ENCODE assay signal across 8 cellular contexts in the genomic region with DNA sequence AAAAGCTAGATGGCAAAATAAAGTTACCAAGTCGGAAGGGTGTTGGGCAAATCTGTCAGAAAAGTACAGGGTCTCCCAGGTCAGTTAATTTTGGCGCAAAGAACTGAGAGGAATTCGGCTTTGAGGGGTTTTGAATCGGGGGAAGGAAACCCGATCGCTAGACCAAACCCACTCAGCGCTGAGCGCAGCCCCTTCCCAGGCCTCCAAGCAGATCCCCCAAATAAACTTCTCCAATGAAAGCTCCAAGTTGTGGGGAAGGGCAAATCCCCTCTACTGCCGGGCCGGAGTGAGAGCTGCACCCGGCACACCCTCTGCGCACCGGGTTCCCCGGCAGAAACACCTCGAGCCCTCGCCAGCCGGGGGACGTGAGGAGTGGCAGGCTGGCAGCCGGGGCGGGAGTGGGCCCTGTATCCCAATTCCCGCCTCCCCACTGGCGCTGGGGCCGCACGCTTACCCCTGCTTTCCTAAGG. TPM values are rescaled to one million over a fixed set of nuclear protein-coding genes. Genes with fewer than 3 reads are reported as not detected.
DNase-seq lines count a peak whose midpoint lies in the region; ATAC-seq, FAIRE-seq and TF ChIP-seq lines count a peak whose summit lies in the region.

No MANE protein-coding gene starts in this region.

- ATAC-seq in HG02870 (IDR thresholded peaks at IDR 0.05; ENCODE audit: unreplicated experiment) (peak; percentile 2), right lobe of liver (peak; percentile 17 to 31 (median 27))

- no peak for TF ChIP-seq POLR2A in right lobe of liver (IDR thresholded peaks at IDR 0.05)

- H3K27ac ChIP-seq in brain microvascular endothelial cell, result peak overlapping the region; percentile 71
- no peak overlapping the region for H3K27ac ChIP-seq in right lobe of liver
- no peak overlapping the region for H3K27ac ChIP-seq in stomach smooth muscle (ENCODE audit: low read length)

- no peak for FAIRE-seq in RCC 7860 (lab: Jason Lieb, UNC)

- H3K36me3 ChIP-seq in brain microvascular endothelial cell (replicated peaks) (no peaks in the 10 kb centered on the region), right lobe of liver (no peaks in the 10 kb centered on the region), stomach smooth muscle (ENCODE audit: control insufficient read depth in 2 of 2, insufficient read depth in 2 of 2, low read length in 2 of 2) (no peaks in the 10 kb centered on the region)

- TF ChIP-seq CTCF in brain microvascular endothelial cell (IDR thresholded peaks at IDR 0.05; ENCODE audit: low read depth, low read length, missing control alignments) (no peak), right lobe of liver (IDR thresholded peaks at IDR 0.05) (no peak)

- no peaks in the 10 kb centered on the region for H3K27me3 ChIP-seq in brain microvascular endothelial cell (replicated peaks)
- no peaks in the 10 kb centered on the region for H3K27me3 ChIP-seq in right lobe of liver
- H3K27me3 ChIP-seq in stomach smooth muscle (ENCODE audit: control insufficient read depth in 1 of 2, insufficient read depth in 2 of 2, low read length in 2 of 2), result peaks cover 7 to 36% of the 10 kb centered on the region in 2 donors

- H3K9me3 ChIP-seq in right lobe of liver (no peaks in the 10 kb centered on the region), stomach smooth muscle (ENCODE audit: control insufficient read depth in 2 of 2, low read length in 2 of 2) (no peaks in the 10 kb centered on the region)

- DNase-seq in NCI-H2029 treated with DMSO at 0.1 percent for 48 hours (lab: John Stamatoyannopoulos, UW), result peak; percentile 1
- DNase-seq in NCI-H2029 (lab: John Stamatoyannopoulos, UW), result no peak
- peak; percentile 67 for DNase-seq in NCI-H774 (lab: John Stamatoyannopoulos, UW)
- DNase-seq in brain microvascular endothelial cell, result no peak
- no peak for DNase-seq in right lobe of liver
- no peak for DNase-seq in RCC 7860 (ENCODE audit: low spot score)

- H3K4me3 ChIP-seq in brain microvascular endothelial cell (ENCODE audit: low read depth, low read length), result peak overlapping the region; percentile 77
- H3K4me3 ChIP-seq in right lobe of liver, result peak overlapping the region; percentile 62 to 76 (median 76)
- H3K4me3 ChIP-seq in stomach smooth muscle (ENCODE audit: low read length in 2 of 2), result peak overlapping the region; percentile 71 to 74

- in situ Hi-C loops in brain microvascular endothelial cell (cut with HindIII; ENCODE audit: low pct_ligation_motif_present, low sequenced_read_pairs), result no loop called here

- H3K4me1 ChIP-seq in right lobe of liver, result peaks cover 0 to 5% (median 2%) of the 10 kb centered on the region in 4 donors
- peaks cover 7% of the 10 kb centered on the region for H3K4me1 ChIP-seq in stomach smooth muscle (ENCODE audit: control insufficient read depth, insufficient read depth, low read length)

- peak overlapping the region in 1 of 2 donors; percentile 4 for H3K9ac ChIP-seq in stomach smooth muscle (ENCODE audit: low read length in 2 of 2)

- WGBS in right lobe of liver (ENCODE audit: insufficient coverage, low coverage, low lambda C conversion rate, missing lambda C conversion rate), result 3% methylated on average over 9 of the region's 24 CpGs

- intact Hi-C loops in right lobe of liver (cut with DNase I), result no loop called here

RNA-seq across cellular contexts. Expression of gene E2F7, which starts 0.4 kb away (rescaled TPM):
- total RNA-seq in right lobe of liver, result under 1 TPM in 4 of 6 experiments, not detected in 2; 0.23 to 0.55 (median 0.37) TPM

Comparison
In these comparisons a context has a peak if more than half of its experiments do, and no peak if none do; other contexts are left out.
1. DNase-seq: peak in NCI-H2029 treated with DMSO at 0.1 percent for 48 hours (single experiment) and NCI-H774 (single experiment); none in NCI-H2029 (single experiment), brain microvascular endothelial cell (single experiment), right lobe of liver (0 of 3) and RCC 7860 (single experiment).
2. Peak in every context shown above with its lines, with median percentiles within 50 percentile points of each other: H3K4me3 ChIP-seq.